15 cellular contexts compared by ENCODE assay signal in genomic region chr1:109531205-109531779, GRCh38. TPM values are rescaled to one million over a fixed set of nuclear protein-coding genes. Genes with fewer than 3 reads are reported as not detected.
DNase-seq lines count a peak whose midpoint lies in the region; ATAC-seq and TF ChIP-seq lines count a peak whose summit lies in the region.
"Had no signal": no experiment of that assay in that cellular context is flagged by ENCODE, and none has a peak within 500 bp of the region (broad histone marks: within the 10 kb centered on the region; RNA-seq: fewer than 3 reads in every experiment).

No MANE protein-coding gene starts in this region.

- H3K4me1 Mint-ChIP-seq in stimulated activated naive CD8-positive, alpha-beta T cell treated with anti-CD3 and anti-CD28 coated beads, Interleukin-15, amount 100 ng/mL, for 72 hours: peaks cover 30% of the 10 kb centered on the region
- peaks cover 20% of the 10 kb centered on the region for H3K4me1 Mint-ChIP-seq in activated naive CD8-positive, alpha-beta T cell treated with anti-CD3 and anti-CD28 coated beads, Interleukin-2, amount 50 U/mL, for 24 hours
- peaks cover 23 to 45% (median 33%) of the 10 kb centered on the region in 4 donors for H3K4me1 Mint-ChIP-seq in naive thymus-derived CD8-positive, alpha-beta T cell

- no peak for ATAC-seq in stimulated activated naive CD8-positive, alpha-beta T cell treated with anti-CD3 and anti-CD28 coated beads, Interleukin-15, amount 100 ng/mL, for 72 hours
- ATAC-seq in stimulated activated naive CD8-positive, alpha-beta T cell treated with anti-CD3 and anti-CD28 coated beads, Interleukin-15, Interleukin-2, amounts not matched to agents 100 U/mL and 50 U/mL, for 24 hours: no peak
- no peak for ATAC-seq in activated naive CD8-positive, alpha-beta T cell treated with anti-CD3 and anti-CD28 coated beads, Interleukin-2, amount 50 U/mL, for 24 hours
- ATAC-seq in naive thymus-derived CD8-positive, alpha-beta T cell: no peak
- no peak for ATAC-seq in HG03442 (IDR thresholded peaks at IDR 0.05; ENCODE audit: unreplicated experiment)

- POLR2A ChIA-PET in naive thymus-derived CD8-positive, alpha-beta T cell (lab: Charles Lee): interaction anchor here (0.6 to 14.0 kb wide), 10 partner anchors 10 to 104 kb away, joined by 3 to 462 read pairs (median 4); partner anchors contain the start of genes AMIGO1, ATXN7L2, CYB561D1 and GNAI3

- H3K27me3 Mint-ChIP-seq in stimulated activated naive CD8-positive, alpha-beta T cell treated with anti-CD3 and anti-CD28 coated beads, Interleukin-15, amount 100 ng/mL, for 72 hours: no peaks in the 10 kb centered on the region
- H3K27me3 Mint-ChIP-seq in activated naive CD8-positive, alpha-beta T cell treated with anti-CD3 and anti-CD28 coated beads, Interleukin-2, amount 50 U/mL, for 24 hours: no peaks in the 10 kb centered on the region
- H3K27me3 Mint-ChIP-seq in naive thymus-derived CD8-positive, alpha-beta T cell: no peaks in the 10 kb centered on the region
- H3K27me3 Mint-ChIP-seq: dendritic cell treated with granulocyte-macrophage colony-stimulating factor and Interleukin-4, amounts not matched to agents 40 ng/mL and 50 ng/mL, for 4 days had no signal

- no peaks in the 10 kb centered on the region for H3K36me3 Mint-ChIP-seq in activated naive CD8-positive, alpha-beta T cell treated with anti-CD3 and anti-CD28 coated beads, Interleukin-2, amount 50 U/mL, for 24 hours (ENCODE audit: low read depth)
- no peaks in the 10 kb centered on the region for H3K36me3 Mint-ChIP-seq in naive thymus-derived CD8-positive, alpha-beta T cell

- no peak for TF ChIP-seq POLR2A in erythroblast (IDR thresholded peaks at IDR 0.05; ENCODE audit: low read length)

- no peak for DNase-seq in stimulated activated naive CD8-positive, alpha-beta T cell treated with anti-CD3 and anti-CD28 coated beads, Interleukin-15, amount 100 ng/mL, for 72 hours
- no peak for DNase-seq in stimulated activated naive CD8-positive, alpha-beta T cell treated with anti-CD3 and anti-CD28 coated beads, Interleukin-15, Interleukin-2, amounts not matched to agents 100 U/mL and 50 U/mL, for 24 hours
- DNase-seq in activated naive CD8-positive, alpha-beta T cell treated with anti-CD3 and anti-CD28 coated beads, Interleukin-2, amount 50 U/mL, for 24 hours: no peak
- no peak for DNase-seq in naive thymus-derived CD8-positive, alpha-beta T cell
- no peak for DNase-seq in erythroblast (lab: John Stamatoyannopoulos, UW)
- no peak for DNase-seq in effector CD8-positive, alpha-beta T cell (lab: John Stamatoyannopoulos, UW)
- DNase-seq in stimulated activated CD4-positive, alpha-beta T cell treated with anti-CD3 and anti-CD28 coated beads, Interleukin-4, amount 100 ng/mL, for 1 hour: no peak
- DNase-seq: BE2C, midbrain, NCI-H1048, NCI-H2227 treated with DMSO at 0.1 percent for 48 hours had no signal

- H3K27ac Mint-ChIP-seq in stimulated activated naive CD8-positive, alpha-beta T cell treated with anti-CD3 and anti-CD28 coated beads, Interleukin-15, amount 100 ng/mL, for 72 hours: peak overlapping the region; percentile 51 to 87
- peak overlapping the region; percentile 43 for H3K27ac Mint-ChIP-seq in activated naive CD8-positive, alpha-beta T cell treated with anti-CD3 and anti-CD28 coated beads, Interleukin-2, amount 50 U/mL, for 24 hours
- peak overlapping the region; percentile 49 to 96 (median 84) for H3K27ac Mint-ChIP-seq in naive thymus-derived CD8-positive, alpha-beta T cell
- H3K27ac Mint-ChIP-seq: dendritic cell treated with granulocyte-macrophage colony-stimulating factor and Interleukin-4, amounts not matched to agents 40 ng/mL and 50 ng/mL, for 4 days; progenitor cell of endocrine pancreas had no signal

- no peaks in the 10 kb centered on the region for H3K9me3 Mint-ChIP-seq in stimulated activated naive CD8-positive, alpha-beta T cell treated with anti-CD3 and anti-CD28 coated beads, Interleukin-15, amount 100 ng/mL, for 72 hours
- H3K9me3 Mint-ChIP-seq in activated naive CD8-positive, alpha-beta T cell treated with anti-CD3 and anti-CD28 coated beads, Interleukin-2, amount 50 U/mL, for 24 hours: no peaks in the 10 kb centered on the region
- no peaks in the 10 kb centered on the region for H3K9me3 Mint-ChIP-seq in naive thymus-derived CD8-positive, alpha-beta T cell
- H3K9me3 Mint-ChIP-seq: dendritic cell treated with granulocyte-macrophage colony-stimulating factor and Interleukin-4, amounts not matched to agents 40 ng/mL and 50 ng/mL, for 4 days had no signal

- H3K4me3 Mint-ChIP-seq in stimulated activated naive CD8-positive, alpha-beta T cell treated with anti-CD3 and anti-CD28 coated beads, Interleukin-15, amount 100 ng/mL, for 72 hours: peak overlapping the region; percentile 2 to 31
- no peak overlapping the region for H3K4me3 Mint-ChIP-seq in activated naive CD8-positive, alpha-beta T cell treated with anti-CD3 and anti-CD28 coated beads, Interleukin-2, amount 50 U/mL, for 24 hours
- H3K4me3 Mint-ChIP-seq in naive thymus-derived CD8-positive, alpha-beta T cell: peak overlapping the region; percentile 40 to 84 (median 68)
- H3K4me3 Mint-ChIP-seq: dendritic cell treated with granulocyte-macrophage colony-stimulating factor and Interleukin-4, amounts not matched to agents 40 ng/mL and 50 ng/mL, for 4 days had no signal

RNA-seq across cellular contexts. Expression of gene GPR61, which starts 8.4 kb away (rescaled TPM):
- 1 to 10 TPM; 1.0 to 1.2 TPM for total RNA-seq in naive thymus-derived CD8-positive, alpha-beta T cell
- 1 to 10 TPM in 1 of 3 donors, under 1 TPM in 1, not detected in 1; 0.71 to 1.1 TPM for polyA plus RNA-seq in naive thymus-derived CD8-positive, alpha-beta T cell
- total RNA-seq: vagina had no signal

RNA-seq across cellular contexts. Expression of gene GNAI3, which starts 17.1 kb away (rescaled TPM):
- total RNA-seq in naive thymus-derived CD8-positive, alpha-beta T cell: 1 to 10 TPM; 6.8 to 7.3 TPM
- polyA plus RNA-seq in naive thymus-derived CD8-positive, alpha-beta T cell: 1 to 10 TPM; 7.1 to 7.7 (median 7.7) TPM

RNA-seq across cellular contexts. Expression of gene AMIGO1, which starts 21.8 kb away (rescaled TPM):
- total RNA-seq in naive thymus-derived CD8-positive, alpha-beta T cell: 10 to 100 TPM; 32.8 to 33.3 TPM
- polyA plus RNA-seq in naive thymus-derived CD8-positive, alpha-beta T cell: 10 to 100 TPM; 17.8 to 42.2 (median 25.4) TPM

RNA-seq across cellular contexts. Expression of gene CYB561D1, which starts 37.4 kb away (rescaled TPM):
- 10 to 100 TPM; 29.5 to 33.6 TPM for total RNA-seq in naive thymus-derived CD8-positive, alpha-beta T cell
- 10 to 100 TPM; 12.4 to 20.2 (median 13.9) TPM for polyA plus RNA-seq in naive thymus-derived CD8-positive, alpha-beta T cell

RNA-seq across cellular contexts. Expression of gene ATXN7L2, which starts 47.6 kb away (rescaled TPM):
- 10 to 100 TPM; 12.7 to 14.1 TPM for total RNA-seq in naive thymus-derived CD8-positive, alpha-beta T cell
- 10 to 100 TPM in 1 of 3 donors, 1 to 10 TPM in 2; 4.3 to 10.7 (median 8.6) TPM for polyA plus RNA-seq in naive thymus-derived CD8-positive, alpha-beta T cell
